ENCODE assay signal across 10 cellular contexts in genomic region chr1:9238550-9238949, GRCh38. TPM values are rescaled to one million over a fixed set of nuclear protein-coding genes. Genes with fewer than 3 reads are reported as not detected.
DNase-seq lines count a peak whose midpoint lies in the region; TF ChIP-seq lines count a peak whose summit lies in the region.
"Had no signal": no experiment of that assay in that cellular context is flagged by ENCODE, and none has a peak within 500 bp of the region (broad histone marks: within the 10 kb centered on the region; RNA-seq: fewer than 3 reads in every experiment).

No MANE protein-coding gene starts in this region.

- H2AK5ac ChIP-seq in trophoblast cell (ENCODE audit: low read length) = no peak overlapping the region

- peaks cover 11% of the 10 kb centered on the region for H3K79me1 ChIP-seq in trophoblast cell (ENCODE audit: low read length)

- no peaks in the 10 kb centered on the region for H3K27me3 ChIP-seq in thyroid gland
- H3K27me3 ChIP-seq in trophoblast cell (ENCODE audit: insufficient read depth, low read length) = no peaks in the 10 kb centered on the region

- 77 to 80% methylated on average over 4 of the region's 4 CpGs for WGBS in thyroid gland, 2 donors
- no CpG with 5 or more reads among the region's 4 CpGs for WGBS in trophoblast cell (ENCODE audit: extremely low coverage, insufficient coverage, insufficient read length)

- TF ChIP-seq CTCF in mesothelial cell of epicardium (IDR thresholded peaks at IDR 0.05; ENCODE audit: unreplicated experiment) (no peak), thyroid gland (IDR thresholded peaks at IDR 0.05) (no peak)

- H4K8ac ChIP-seq in trophoblast cell (ENCODE audit: low read depth, low read length) = no peak overlapping the region

- H3K23ac ChIP-seq in trophoblast cell (ENCODE audit: low read length) = no peak overlapping the region

- H3K4me1 ChIP-seq in thyroid gland (peaks cover 32 to 64% of the 10 kb centered on the region in 2 donors), trophoblast cell (ENCODE audit: control insufficient read depth in 1 of 2, insufficient read depth in 2 of 2, low read length in 2 of 2) (peaks cover 19 to 21% of the 10 kb centered on the region in 2 experiments)

- no peak overlapping the region for H3K18ac ChIP-seq in trophoblast cell (ENCODE audit: low read length)

- intact Hi-C loops in thyroid gland (cut with DNase I) = no loop called here

- no peak overlapping the region for H4K12ac ChIP-seq in trophoblast cell (ENCODE audit: low read depth, low read length)

- H3K27ac ChIP-seq in caudate nucleus (ENCODE audit: low read depth, low read length) = peak overlapping the region; percentile 52
- H3K27ac ChIP-seq in thyroid gland = peak overlapping the region in 2 of 3 donors; percentile 62 to 71
- H3K27ac ChIP-seq in trophoblast cell (ENCODE audit: low read depth, low read length) = no peak overlapping the region

- H2AFZ ChIP-seq in trophoblast cell (ENCODE audit: insufficient read depth, low read length, poor library complexity) = no peak overlapping the region

- no peak overlapping the region for H2BK120ac ChIP-seq in trophoblast cell (ENCODE audit: insufficient read depth, low read length, poor library complexity)

- peaks cover 6% of the 10 kb centered on the region for H3K79me2 ChIP-seq in trophoblast cell (ENCODE audit: control insufficient read depth, insufficient read depth, low read length, poor library complexity)

- TF ChIP-seq POLR2A in thyroid gland (IDR thresholded peaks at IDR 0.05) (no peak), erythroblast (IDR thresholded peaks at IDR 0.05; ENCODE audit: low read length) (no peak)

- H3K4me2 ChIP-seq in trophoblast cell (ENCODE audit: low read length) = no peak overlapping the region

- H3K4ac ChIP-seq in trophoblast cell (ENCODE audit: low read depth, low read length) = no peak overlapping the region

- H3K4me1 Mint-ChIP-seq in T-helper 2 cell treated with Interferon-gamma antibody and Interleukin-4, amounts not matched to agents 5 μg/mL and 100 μg/mL, for 36 hours (ENCODE audit: low read depth) = peaks cover 56% of the 10 kb centered on the region
- peaks cover 33% of the 10 kb centered on the region for H3K4me1 Mint-ChIP-seq in mesothelial cell of epicardium

- no peak overlapping the region for H3K14ac ChIP-seq in trophoblast cell (ENCODE audit: low read length)

- no peak for DNase-seq in T-helper 2 cell treated with Interferon-gamma antibody and Interleukin-4, amounts not matched to agents 5 μg/mL and 100 μg/mL, for 36 hours (ENCODE audit: low spot score)
- DNase-seq in T-helper 2 cell = no peak
- DNase-seq in caudate nucleus (lab: John Stamatoyannopoulos, UW) = no peak
- DNase-seq in mesothelial cell of epicardium (ENCODE audit: low spot score in 2 of 2, unreplicated experiment in 2 of 2) = no peak
- DNase-seq in thyroid gland = no peak
- no peak for DNase-seq in trophoblast cell
- no peak for DNase-seq in NCI-H2107 treated with DMSO at 0.1 percent for 48 hours (lab: John Stamatoyannopoulos, UW; ENCODE audit: unreplicated experiment)
- no peak for DNase-seq in erythroblast (lab: John Stamatoyannopoulos, UW)
- DNase-seq: mammary epithelial cell, NCI-H526 had no signal

- H3K9me3 ChIP-seq in thyroid gland = no peaks in the 10 kb centered on the region
- H3K9me3 ChIP-seq in trophoblast cell (ENCODE audit: insufficient read depth, low read depth, low read length) = no peaks in the 10 kb centered on the region

- H3K4me3 Mint-ChIP-seq in T-helper 2 cell treated with Interferon-gamma antibody and Interleukin-4, amounts not matched to agents 5 μg/mL and 100 μg/mL, for 36 hours = peak overlapping the region; percentile 70
- H3K4me3 Mint-ChIP-seq in mesothelial cell of epicardium = no peak overlapping the region

- H4K91ac ChIP-seq in trophoblast cell (ENCODE audit: low read depth, low read length) = no peak overlapping the region

- H2BK12ac ChIP-seq in trophoblast cell (ENCODE audit: low read length) = no peak overlapping the region

- peaks cover 24% of the 10 kb centered on the region for H3K36me3 Mint-ChIP-seq in T-helper 2 cell treated with Interferon-gamma antibody and Interleukin-4, amounts not matched to agents 5 μg/mL and 100 μg/mL, for 36 hours (ENCODE audit: low read depth)
- peaks cover 13% of the 10 kb centered on the region for H3K36me3 Mint-ChIP-seq in mesothelial cell of epicardium

- H3K4me3 ChIP-seq in thyroid gland (replicated peaks in 1 of 3) = no peak overlapping the region
- H3K4me3 ChIP-seq in trophoblast cell (ENCODE audit: low read depth, low read length) = no peak overlapping the region

- H3K36me3 ChIP-seq in thyroid gland = no peaks in the 10 kb centered on the region
- H3K36me3 ChIP-seq in trophoblast cell (ENCODE audit: control insufficient read depth in 1 of 2, insufficient read depth in 2 of 2, low read length in 2 of 2) = no peaks in the 10 kb centered on the region

- peak overlapping the region; percentile 39 for H3K27ac Mint-ChIP-seq in T-helper 2 cell treated with Interferon-gamma antibody and Interleukin-4, amounts not matched to agents 5 μg/mL and 100 μg/mL, for 36 hours
- peak overlapping the region; percentile 78 for H3K27ac Mint-ChIP-seq in mesothelial cell of epicardium

- H3K9me3 Mint-ChIP-seq in T-helper 2 cell treated with Interferon-gamma antibody and Interleukin-4, amounts not matched to agents 5 μg/mL and 100 μg/mL, for 36 hours = no peaks in the 10 kb centered on the region
- no peaks in the 10 kb centered on the region for H3K9me3 Mint-ChIP-seq in mesothelial cell of epicardium

- no peak overlapping the region for H2BK5ac ChIP-seq in trophoblast cell (ENCODE audit: low read depth, low read length, poor library complexity)

- no peaks in the 10 kb centered on the region for H3K27me3 Mint-ChIP-seq in T-helper 2 cell treated with Interferon-gamma antibody and Interleukin-4, amounts not matched to agents 5 μg/mL and 100 μg/mL, for 36 hours (ENCODE audit: low read depth)
- H3K27me3 Mint-ChIP-seq in mesothelial cell of epicardium (ENCODE audit: low read depth) = no peaks in the 10 kb centered on the region

- H3K9ac ChIP-seq in trophoblast cell (ENCODE audit: low read length) = no peak overlapping the region

RNA-seq across cellular contexts. Expression of gene H6PD, which starts 4.0 kb away (rescaled TPM):
- total RNA-seq in mesothelial cell of epicardium (71.2 to 74.6 TPM (median 73.1 TPM) in 3 replicates), thyroid gland (10 to 100 TPM; 36.3 to 64.2 (median 43.6) TPM)
- polyA plus RNA-seq in trophoblast cell (2013) = 9.1 and 9.4 TPM in 2 replicates

RNA-seq across cellular contexts. Expression of gene SPSB1, which starts 54.1 kb away (rescaled TPM):
- total RNA-seq in mesothelial cell of epicardium (22.0 to 24.8 TPM (median 23.9 TPM) in 3 replicates), thyroid gland (10 to 100 TPM; 30.5 to 65.0 (median 36.2) TPM)
- polyA plus RNA-seq in trophoblast cell (2013) = 85.2 and 90.2 TPM in 2 replicates
